Comparison of ENCODE assay signal across 12 cellular contexts in genomic region chr18:37321578-37322496, GRCh38.
A peak's percentile ranks its signal among the peaks of the same experiment; 100 is the strongest.
DNase-seq lines count a peak whose midpoint lies in the region; ATAC-seq and TF ChIP-seq lines count a peak whose summit lies in the region.
"Had no signal": no experiment of that assay in that cellular context is flagged by ENCODE, and none has a peak within 500 bp of the region (broad histone marks: within the 10 kb centered on the region; RNA-seq: fewer than 3 reads in every experiment).

No MANE protein-coding gene starts in this region.

- H3K36me3 Mint-ChIP-seq in glutamatergic neuron (ENCODE audit: unreplicated experiment): no peaks in the 10 kb centered on the region
- H3K36me3 Mint-ChIP-seq: activated naive CD8-positive, alpha-beta T cell; naive thymus-derived CD4-positive, alpha-beta T cell had no signal

- peaks cover 9% of the 10 kb centered on the region for H3K27me3 Mint-ChIP-seq in glutamatergic neuron (ENCODE audit: unreplicated experiment)
- H3K27me3 Mint-ChIP-seq: activated naive CD8-positive, alpha-beta T cell; naive thymus-derived CD4-positive, alpha-beta T cell had no signal

- ATAC-seq in GM18867 (IDR thresholded peaks at IDR 0.05; ENCODE audit: unreplicated experiment): peak; percentile 7
- ATAC-seq in GM19397 (IDR thresholded peaks at IDR 0.05; ENCODE audit: unreplicated experiment): peak; percentile 4
- ATAC-seq in HG02885 (IDR thresholded peaks at IDR 0.05; ENCODE audit: poor library complexity, unreplicated experiment): peak; percentile 4
- no peak for ATAC-seq in HG03139 (IDR thresholded peaks at IDR 0.05; ENCODE audit: unreplicated experiment)
- no peak for ATAC-seq in GM21528 (IDR thresholded peaks at IDR 0.05; ENCODE audit: low FRiP score, unreplicated experiment)
- ATAC-seq in HG02884 (IDR thresholded peaks at IDR 0.05; ENCODE audit: unreplicated experiment): no peak
- ATAC-seq: naive thymus-derived CD4-positive, alpha-beta T cell had no signal

- peak overlapping the region; percentile 38 for H3K27ac Mint-ChIP-seq in glutamatergic neuron (ENCODE audit: unreplicated experiment)
- H3K27ac Mint-ChIP-seq: activated CD8-positive, alpha-beta T cell treated with anti-CD3 and anti-CD28 coated beads for 36 hours; activated naive CD8-positive, alpha-beta T cell; naive thymus-derived CD4-positive, alpha-beta T cell had no signal

- H3K9me3 Mint-ChIP-seq in glutamatergic neuron (ENCODE audit: unreplicated experiment): peaks cover 6% of the 10 kb centered on the region
- H3K9me3 Mint-ChIP-seq: activated CD8-positive, alpha-beta T cell treated with anti-CD3 and anti-CD28 coated beads for 36 hours had no signal

- TF ChIP-seq CTCF in glutamatergic neuron (IDR thresholded peaks at IDR 0.05; ENCODE audit: partially characterized antibody, unreplicated experiment): no peak

- H3K4me3 Mint-ChIP-seq in glutamatergic neuron (ENCODE audit: unreplicated experiment): no peak overlapping the region
- H3K4me3 Mint-ChIP-seq: activated CD8-positive, alpha-beta T cell treated with anti-CD3 and anti-CD28 coated beads for 36 hours; activated naive CD8-positive, alpha-beta T cell; naive thymus-derived CD4-positive, alpha-beta T cell had no signal

- no peaks in the 10 kb centered on the region for H3K4me1 Mint-ChIP-seq in glutamatergic neuron (ENCODE audit: low read depth, unreplicated experiment)
- H3K4me1 Mint-ChIP-seq: naive thymus-derived CD4-positive, alpha-beta T cell had no signal

- DNase-seq in glutamatergic neuron: no peak
- DNase-seq: SHP77 treated with DMSO at 0.1 percent for 48 hours; stimulated activated CD4-positive, alpha-beta T cell treated with anti-CD3 and anti-CD28 coated beads, Interleukin-4, amount 100 ng/mL, for 1 hour had no signal

Comparison
In these comparisons a context has a peak if more than half of its experiments do, and no peak if none do; other contexts are left out.
1. ATAC-seq: peak in GM18867 (single experiment), GM19397 (single experiment) and HG02885 (single experiment); none in HG03139 (single experiment), GM21528 (single experiment) and HG02884 (single experiment).